In the genomic region with DNA sequence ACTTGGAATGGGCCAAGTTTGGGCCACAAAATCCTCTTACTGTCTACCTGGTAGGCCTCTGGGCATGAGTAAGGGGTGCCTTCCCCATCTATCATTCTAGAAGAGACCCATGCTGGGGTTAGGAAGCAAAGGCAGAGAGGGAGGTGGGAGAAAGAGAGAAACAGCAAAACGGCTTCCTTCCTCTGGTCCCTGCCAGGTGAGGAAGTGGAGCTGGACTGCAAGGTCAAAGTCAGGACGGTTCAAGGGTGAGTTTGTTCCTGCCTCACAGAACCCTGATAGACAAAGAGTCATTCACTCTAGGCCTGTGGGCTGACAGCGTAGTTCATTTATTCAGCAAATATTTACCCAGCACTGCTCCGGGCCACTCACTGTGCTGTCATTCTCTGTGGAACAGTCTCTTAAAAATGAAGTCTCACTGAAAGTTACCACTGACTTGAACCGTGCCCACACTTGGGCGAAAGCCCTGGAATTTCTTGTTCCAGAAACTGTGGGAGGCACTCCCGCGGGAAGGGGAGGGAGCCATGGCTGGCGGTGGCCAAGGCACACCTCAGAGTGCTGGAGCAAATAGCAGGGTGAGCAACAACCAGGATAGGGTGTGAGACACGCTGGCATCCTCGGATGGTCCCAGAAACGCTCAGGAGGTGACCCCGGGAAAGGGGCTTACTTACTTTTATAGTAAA, we compare ENCODE assay signal across 11 cellular contexts. TPM values are rescaled to one million over a fixed set of nuclear protein-coding genes. Genes with fewer than 3 reads are reported as not detected.
DNase-seq lines count a peak whose midpoint lies in the region; ATAC-seq and TF ChIP-seq lines count a peak whose summit lies in the region.
"Had no signal": no experiment of that assay in that cellular context is flagged by ENCODE, and none has a peak within 500 bp of the region (broad histone marks: within the 10 kb centered on the region; RNA-seq: fewer than 3 reads in every experiment).

No MANE protein-coding gene starts in this region.

- H3K36me3 Mint-ChIP-seq in activated CD4-positive, alpha-beta memory T cell treated with anti-CD3 and anti-CD28 coated beads for 36 hours: no peaks in the 10 kb centered on the region

- ATAC-seq in RWPE2 (ENCODE audit: low read depth) (peak; percentile 41; the same call in 1 of the 3 replicates), left colon (peak; percentile 95)

- POLR2A ChIA-PET in activated CD4-positive, alpha-beta memory T cell treated with anti-CD3 and anti-CD28 coated beads for 36 hours (lab: Charles Lee): no interaction called here

- TF ChIP-seq POLR2A in stomach (IDR thresholded peaks at IDR 0.05) (no peak), sigmoid colon (IDR thresholded peaks at IDR 0.05) (no peak)

- peaks cover 5% of the 10 kb centered on the region for H3K9me3 Mint-ChIP-seq in activated CD4-positive, alpha-beta memory T cell treated with anti-CD3 and anti-CD28 coated beads for 36 hours

- TF ChIP-seq CTCF in RWPE2 (IDR thresholded peaks at IDR 0.05; ENCODE audit: poor library complexity, severe bottlenecking) (no peak), stomach (IDR thresholded peaks at IDR 0.05) (no peak), sigmoid colon (IDR thresholded peaks at IDR 0.05) (no peak)

- H3K4me1 Mint-ChIP-seq in activated CD4-positive, alpha-beta memory T cell treated with anti-CD3 and anti-CD28 coated beads for 36 hours (ENCODE audit: low read depth): peaks cover 9% of the 10 kb centered on the region

- DNase-seq in Daoy (ENCODE audit: low read depth) (peak; percentile 24), RWPE2 (ENCODE audit: low spot score) (no peak), left colon (peak; percentile 65 to 66), stomach (peak; percentile 87), sigmoid colon (no peak), NCI-H82 treated with DMSO at 0.1 percent for 48 hours (lab: John Stamatoyannopoulos, UW; ENCODE audit: unreplicated experiment) (no peak)
- no peak for DNase-seq in activated naive CD4-positive, alpha-beta T cell (lab: John Stamatoyannopoulos, UW)
- DNase-seq in activated CD4-positive, alpha-beta memory T cell treated with anti-CD3 and anti-CD28 coated beads for 36 hours: no peak
- DNase-seq: SK-N-SH had no signal

- intact Hi-C loops in left colon (cut with DNase I, micrococcal nuclease) (no loop called here), stomach (cut with DNase I; ENCODE audit: low total_unique reads) (no loop called here), sigmoid colon (cut with DNase I) (no loop called here)
- intact Hi-C loops in activated CD4-positive, alpha-beta memory T cell treated with anti-CD3 and anti-CD28 coated beads for 36 hours (cut with micrococcal nuclease): loop anchor here (10.0 kb wide), 1 partner anchor 101 kb away; the partner anchor contains the start of gene USP6NL

- H3K36me3 ChIP-seq in RWPE2 (ENCODE audit: low read depth): no peaks in the 10 kb centered on the region
- no peaks in the 10 kb centered on the region for H3K36me3 ChIP-seq in stomach
- no peaks in the 10 kb centered on the region for H3K36me3 ChIP-seq in sigmoid colon
- H3K36me3 ChIP-seq: BLaER1 treated with 17β-estradiol and CSF1 and Interleukin-3, amounts not matched to agents 10 nM and 100 nM had no signal

- 32 to 67% (median 42%) methylated on average over 13 of the region's 13 CpGs for WGBS in stomach, 5 donors
- WGBS in sigmoid colon, 2 donors: 22 to 70% methylated on average over 13 of the region's 13 CpGs

- H3K9me3 ChIP-seq in RWPE2 (ENCODE audit: severe bottlenecking): no peaks in the 10 kb centered on the region
- no peaks in the 10 kb centered on the region for H3K9me3 ChIP-seq in stomach
- peaks cover 0 to 3% (median 0%) of the 10 kb centered on the region in 4 donors for H3K9me3 ChIP-seq in sigmoid colon
- H3K9me3 ChIP-seq: SK-N-SH had no signal

- H3K4me3 ChIP-seq in RWPE2 (ENCODE audit: severe bottlenecking): no peak overlapping the region
- no peak overlapping the region for H3K4me3 ChIP-seq in stomach
- no peak overlapping the region for H3K4me3 ChIP-seq in sigmoid colon
- H3K4me3 ChIP-seq: BLaER1 treated with 17β-estradiol and CSF1 and Interleukin-3, amounts not matched to agents 10 nM and 100 nM had no signal

- CTCF ChIA-PET in activated CD4-positive, alpha-beta memory T cell treated with anti-CD3 and anti-CD28 coated beads for 36 hours (lab: Charles Lee): interaction anchor here (0.6 kb wide), 1 partner anchor 8 kb away, joined by 3 read pairs; no protein-coding TSS in a partner anchor

- H3K27me3 Mint-ChIP-seq in activated CD4-positive, alpha-beta memory T cell treated with anti-CD3 and anti-CD28 coated beads for 36 hours: peaks cover 41% of the 10 kb centered on the region

- H3K27me3 ChIP-seq in RWPE2 (ENCODE audit: insufficient read depth, poor library complexity, severe bottlenecking) (no peaks in the 10 kb centered on the region), stomach (peaks cover 0 to 4% (median 4%) of the 10 kb centered on the region in 3 donors), sigmoid colon (no peaks in the 10 kb centered on the region)
- H3K27me3 ChIP-seq: BLaER1 treated with 17β-estradiol and CSF1 and Interleukin-3, amounts not matched to agents 10 nM and 100 nM had no signal

- no peak overlapping the region for H3K27ac Mint-ChIP-seq in activated CD4-positive, alpha-beta memory T cell treated with anti-CD3 and anti-CD28 coated beads for 36 hours

- no peak overlapping the region for H3K4me3 Mint-ChIP-seq in activated CD4-positive, alpha-beta memory T cell treated with anti-CD3 and anti-CD28 coated beads for 36 hours

- no peak for TF ChIP-seq EP300 in stomach (IDR thresholded peaks at IDR 0.05)
- TF ChIP-seq EP300 in sigmoid colon (IDR thresholded peaks at IDR 0.05): no peak

- H3K27ac ChIP-seq in RWPE2 (ENCODE audit: poor library complexity, severe bottlenecking) (no peak overlapping the region), stomach (peak overlapping the region; percentile 64 to 83 (median 74)), sigmoid colon (no peak overlapping the region)
- H3K27ac ChIP-seq: BLaER1 treated with 17β-estradiol and CSF1 and Interleukin-3, amounts not matched to agents 10 nM and 100 nM had no signal

- H3K4me1 ChIP-seq in RWPE2 (ENCODE audit: insufficient read depth, poor library complexity, severe bottlenecking) (peaks cover 7% of the 10 kb centered on the region), stomach (peaks cover 0 to 22% (median 8%) of the 10 kb centered on the region in 4 donors), sigmoid colon (no peaks in the 10 kb centered on the region)

RNA-seq across cellular contexts. Expression of gene ECHDC3, which starts 26.2 kb away (rescaled TPM):
- total RNA-seq in Daoy (2014; rRNA removed; shearing (Covaris generic)): 7.9 TPM in 2 replicates
- 10 to 100 TPM; 10.2 to 10.5 TPM for total RNA-seq in left colon
- total RNA-seq in stomach: 10 to 100 TPM in 4 of 5 donors, under 1 TPM in 1; 0.58 to 70.6 (median 15.6) TPM
- 10 to 100 TPM; 29.5 to 34.8 (median 31.9) TPM for polyA plus RNA-seq in stomach
- 10 to 100 TPM in 3 of 4 donors, 1 to 10 TPM in 1; 6.4 to 21.8 (median 13.8) TPM for total RNA-seq in sigmoid colon
- polyA plus RNA-seq in sigmoid colon: 10 to 100 TPM in 1 of 3 donors, 1 to 10 TPM in 2; 4.8 to 15.1 (median 9.2) TPM
- 1 to 10 TPM in 1 of 2 experiments, under 1 TPM in 1; 0.76 to 1.4 TPM for total RNA-seq in activated CD4-positive, alpha-beta memory T cell treated with anti-CD3 and anti-CD28 coated beads for 36 hours
- total RNA-seq: M059J had no signal

Comparison
In these comparisons a context has a peak if more than half of its experiments do, and no peak if none do; other contexts are left out.
1. DNase-seq: peak in Daoy (single experiment), left colon (2 of 2) and stomach (single experiment); none in RWPE2 (single experiment), sigmoid colon (single experiment), NCI-H82 treated with DMSO at 0.1 percent for 48 hours (single experiment), activated naive CD4-positive, alpha-beta T cell (0 of 4) and activated CD4-positive, alpha-beta memory T cell treated with anti-CD3 and anti-CD28 coated beads for 36 hours (single experiment).
2. H3K27ac ChIP-seq: peak in stomach (5 of 5); none in RWPE2 (single experiment) and sigmoid colon (0 of 4).